Comparison of ENCODE assay signal across 17 cellular contexts in the genomic region with DNA sequence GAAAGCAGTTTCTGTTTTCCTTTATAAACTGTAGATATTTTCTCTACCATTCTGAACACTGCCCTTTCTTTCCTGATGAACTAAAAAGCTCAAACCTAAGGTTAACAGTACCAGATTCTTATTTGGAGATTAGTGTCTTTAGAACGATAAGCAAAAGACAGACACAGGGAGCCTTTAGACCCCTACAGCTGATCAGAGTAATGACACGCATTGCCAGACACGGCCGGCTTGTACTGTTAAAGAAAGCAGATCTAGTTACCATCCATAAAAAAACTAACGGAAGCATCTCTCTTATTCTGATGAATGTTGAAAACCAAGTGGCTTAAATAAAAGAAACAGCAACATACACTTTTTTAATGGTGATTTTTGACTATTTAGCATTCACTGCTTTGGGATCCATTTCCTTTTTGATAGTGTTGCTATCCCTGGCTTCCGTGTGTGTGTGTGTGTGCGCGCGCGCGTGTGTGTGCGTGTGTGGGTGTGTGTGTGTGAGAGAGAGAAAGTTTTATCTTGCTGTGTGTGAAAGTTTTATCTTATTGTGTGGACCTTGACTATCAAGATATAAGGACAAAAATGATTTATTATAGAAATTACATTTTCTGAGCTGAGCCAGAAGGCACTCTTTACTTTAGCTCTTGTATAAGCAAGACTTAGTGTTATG.
DNase-seq lines count a peak whose midpoint lies in the region; ATAC-seq and TF ChIP-seq lines count a peak whose summit lies in the region.
"Had no signal": no experiment of that assay in that cellular context is flagged by ENCODE, and none has a peak within 500 bp of the region (broad histone marks: within the 10 kb centered on the region; RNA-seq: fewer than 3 reads in every experiment).

No MANE protein-coding gene starts in this region.

- H3K4me3 ChIP-seq in MG63 (peak overlapping the region; percentile 15; the same call in 1 of the 2 replicates), dorsolateral prefrontal cortex (peak overlapping the region in 35 of 59 donors; percentile 2 to 52 (median 24))
- H3K4me3 ChIP-seq: BLaER1 treated with 17β-estradiol and CSF1 and Interleukin-3, amounts not matched to agents 10 nM and 100 nM had no signal

- no peaks in the 10 kb centered on the region for H3K9me3 ChIP-seq in MG63

- DNase-seq in Ammon's horn (ENCODE audit: low spot score) (peak; percentile 9), MG63 (peak; percentile 3), dorsolateral prefrontal cortex (no peak), myocyte (ENCODE audit: low read depth) (peak; percentile 2)
- DNase-seq in activated T-cell treated with anti-CD3 and anti-CD28 coated beads, Interleukin-2, amount 50 U/mL, for 72 hours: no peak
- no peak for DNase-seq in activated CD4-positive, alpha-beta T cell treated with anti-CD3 and anti-CD28 coated beads for 4 hours
- DNase-seq: activated CD4-positive, CD25-positive, alpha-beta regulatory T cell treated with anti-CD3 and anti-CD28 coated beads, Interleukin-2, amount 50 U/mL, for 72 hours; foreskin keratinocyte; immature natural killer cell; natural killer cell; NCI-H1436 treated with DMSO at 0.1 percent for 48 hours had no signal

- no peaks in the 10 kb centered on the region for H3K9me3 Mint-ChIP-seq in activated T-cell treated with anti-CD3 and anti-CD28 coated beads, Interleukin-2, amount 50 U/mL, for 72 hours
- H3K9me3 Mint-ChIP-seq: dendritic cell treated with granulocyte-macrophage colony-stimulating factor and Interleukin-4, amounts not matched to agents 40 ng/mL and 50 ng/mL, for 4 days had no signal

- H3K4me3 Mint-ChIP-seq in activated T-cell treated with anti-CD3 and anti-CD28 coated beads, Interleukin-2, amount 50 U/mL, for 72 hours: no peak overlapping the region
- H3K4me3 Mint-ChIP-seq: dendritic cell treated with granulocyte-macrophage colony-stimulating factor and Interleukin-4, amounts not matched to agents 40 ng/mL and 50 ng/mL, for 4 days; immature natural killer cell; natural killer cell; stimulated activated naive CD8-positive, alpha-beta T cell treated with anti-CD3 and anti-CD28 coated beads, Interleukin-15, Interleukin-2, amounts not matched to agents 100 ng/mL and 50 ng/mL, for 24 hours had no signal

- no peaks in the 10 kb centered on the region for H3K36me3 Mint-ChIP-seq in activated T-cell treated with anti-CD3 and anti-CD28 coated beads, Interleukin-2, amount 50 U/mL, for 72 hours (ENCODE audit: insufficient read depth in 2 of 2)
- H3K36me3 Mint-ChIP-seq: immature natural killer cell, natural killer cell had no signal

- no peak overlapping the region for H3K27ac ChIP-seq in dorsolateral prefrontal cortex
- H3K27ac ChIP-seq: BLaER1 treated with 17β-estradiol and CSF1 and Interleukin-3, amounts not matched to agents 10 nM and 100 nM; foreskin keratinocyte; KMS-11 had no signal

- ATAC-seq in activated T-cell treated with anti-CD3 and anti-CD28 coated beads, Interleukin-2, amount 50 U/mL, for 72 hours (replicated peaks in 1 of 2): no peak
- ATAC-seq in HG03159 (IDR thresholded peaks at IDR 0.05; ENCODE audit: unreplicated experiment) (no peak), GM21619 (IDR thresholded peaks at IDR 0.05; ENCODE audit: unreplicated experiment) (no peak)
- ATAC-seq: foreskin keratinocyte, natural killer cell had no signal

- H3K27ac Mint-ChIP-seq in activated T-cell treated with anti-CD3 and anti-CD28 coated beads, Interleukin-2, amount 50 U/mL, for 72 hours: no peak overlapping the region
- H3K27ac Mint-ChIP-seq: dendritic cell treated with granulocyte-macrophage colony-stimulating factor and Interleukin-4, amounts not matched to agents 40 ng/mL and 50 ng/mL, for 4 days; immature natural killer cell; natural killer cell; stimulated activated naive CD8-positive, alpha-beta T cell treated with anti-CD3 and anti-CD28 coated beads, Interleukin-15, Interleukin-2, amounts not matched to agents 100 ng/mL and 50 ng/mL, for 24 hours had no signal

- no peaks in the 10 kb centered on the region for H3K27me3 Mint-ChIP-seq in activated T-cell treated with anti-CD3 and anti-CD28 coated beads, Interleukin-2, amount 50 U/mL, for 72 hours (ENCODE audit: low read depth)
- H3K27me3 Mint-ChIP-seq: dendritic cell treated with granulocyte-macrophage colony-stimulating factor and Interleukin-4, amounts not matched to agents 40 ng/mL and 50 ng/mL, for 4 days; stimulated activated naive CD8-positive, alpha-beta T cell treated with anti-CD3 and anti-CD28 coated beads, Interleukin-15, Interleukin-2, amounts not matched to agents 100 ng/mL and 50 ng/mL, for 24 hours had no signal

- no peaks in the 10 kb centered on the region for H3K4me1 Mint-ChIP-seq in activated T-cell treated with anti-CD3 and anti-CD28 coated beads, Interleukin-2, amount 50 U/mL, for 72 hours (ENCODE audit: low read depth)
- H3K4me1 Mint-ChIP-seq: immature natural killer cell, natural killer cell had no signal

- H3K36me3 ChIP-seq in MG63: no peaks in the 10 kb centered on the region
- H3K36me3 ChIP-seq: BLaER1 treated with 17β-estradiol and CSF1 and Interleukin-3, amounts not matched to agents 10 nM and 100 nM had no signal

- TF ChIP-seq CTCF in dorsolateral prefrontal cortex (IDR thresholded peaks at IDR 0.05 in 54 of 56, conservative IDR thresholded peaks at IDR 0.05 in 2 of 56; ENCODE audit: low read depth in 1 of 56, partially characterized antibody in 56 of 56): no peak

- H3K27me3 ChIP-seq in MG63 (no peaks in the 10 kb centered on the region), dorsolateral prefrontal cortex (no peaks in the 10 kb centered on the region)
- H3K27me3 ChIP-seq: BLaER1 treated with 17β-estradiol and CSF1 and Interleukin-3, amounts not matched to agents 10 nM and 100 nM; foreskin keratinocyte had no signal

- intact Hi-C loops in dorsolateral prefrontal cortex (cut with DNase I): no loop called here

Comparison
In these comparisons a context has a peak if more than half of its experiments do, and no peak if none do; other contexts are left out.
1. DNase-seq: peak in Ammon's horn (single experiment), MG63 (single experiment) and myocyte (single experiment); none in dorsolateral prefrontal cortex (0 of 10), activated T-cell treated with anti-CD3 and anti-CD28 coated beads, Interleukin-2, amount 50 U/mL, for 72 hours (0 of 2) and activated CD4-positive, alpha-beta T cell treated with anti-CD3 and anti-CD28 coated beads for 4 hours (0 of 2).